In the genomic region with DNA sequence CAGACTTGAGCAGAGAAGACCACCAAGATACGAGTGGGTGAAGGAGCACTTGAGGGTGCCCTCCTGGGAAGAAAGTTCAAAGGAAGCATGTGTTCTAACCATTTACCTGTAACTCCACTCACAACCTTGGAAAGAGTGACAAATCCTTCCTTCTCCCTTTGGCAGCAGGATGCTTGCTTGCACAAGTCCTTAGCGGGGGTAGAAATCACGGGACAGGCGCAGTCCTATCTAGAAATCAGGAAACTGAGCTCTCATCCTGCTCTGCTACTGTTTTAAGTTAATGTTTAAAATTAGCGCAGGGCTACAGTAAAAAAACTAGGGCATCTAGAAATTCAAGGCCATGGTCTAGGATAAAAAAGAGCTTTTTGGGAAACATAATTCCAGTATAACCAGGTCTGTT, we compare ENCODE assay signal across 21 cellular contexts.
DNase-seq lines count a peak whose midpoint lies in the region; ATAC-seq, FAIRE-seq and TF ChIP-seq lines count a peak whose summit lies in the region.
"Had no signal": no experiment of that assay in that cellular context is flagged by ENCODE, and none has a peak within 500 bp of the region (broad histone marks: within the 10 kb centered on the region; RNA-seq: fewer than 3 reads in every experiment).

No MANE protein-coding gene starts in this region.

- no peak overlapping the region for H3K27ac ChIP-seq in right lobe of liver
- H3K27ac ChIP-seq in HepG2 (ENCODE audit: extremely low read length, insufficient read depth, low read length) = no peak overlapping the region
- no peak overlapping the region for H3K27ac ChIP-seq in H1 (ENCODE audit: low read depth, low read length)
- no peak overlapping the region for H3K27ac ChIP-seq in trophoblast cell (ENCODE audit: low read depth, low read length)
- H3K27ac ChIP-seq: C4-2B, GM23248 had no signal

- 34% methylated on average over 5 of the region's 5 CpGs for WGBS in right lobe of liver (ENCODE audit: insufficient coverage, low coverage, low lambda C conversion rate, missing lambda C conversion rate)
- 2% methylated on average over 5 of the region's 5 CpGs for WGBS in HepG2 (ENCODE audit: low lambda C conversion rate)
- 89% methylated on average over 5 of the region's 5 CpGs; no CpG with 5 or more reads in 1 of the 2 experiments for WGBS in H1 (ENCODE audit: extremely low coverage in 1 of 2, insufficient coverage in 1 of 2, insufficient read length in 1 of 2, insufficient replicate concordance in 2 of 2, low coverage in 1 of 2, low lambda C conversion rate in 2 of 2, missing lambda C conversion rate in 1 of 2), 2 experiments
- WGBS in trophoblast cell (ENCODE audit: extremely low coverage, insufficient coverage, insufficient read length) = no CpG with 5 or more reads among the region's 5 CpGs

- in situ Hi-C loops in HepG2 (cut with HindIII; ENCODE audit: extremely low pct_ligation_motif_present, low pct_unique_long_range_greater_than_20kb) = no loop called here

- H3K79me2 ChIP-seq in HepG2 (ENCODE audit: insufficient read depth, low read length) (no peaks in the 10 kb centered on the region), H1 (ENCODE audit: control insufficient read depth in 1 of 2, insufficient read depth in 2 of 2, low read length in 2 of 2) (no peaks in the 10 kb centered on the region), trophoblast cell (ENCODE audit: control insufficient read depth, insufficient read depth, low read length, poor library complexity) (no peaks in the 10 kb centered on the region)

- H4K20me1 ChIP-seq in HepG2 (ENCODE audit: insufficient read depth, low read length) (no peaks in the 10 kb centered on the region), H1 (replicated peaks in 1 of 2; ENCODE audit: control insufficient read depth in 1 of 2, insufficient read depth in 2 of 2, low read length in 2 of 2) (no peaks in the 10 kb centered on the region)

- H3K4me3 ChIP-seq in right lobe of liver = no peak overlapping the region
- H3K4me3 ChIP-seq in HepG2 (replicated peaks in 1 of 3; ENCODE audit: insufficient read depth in 1 of 3, low read depth in 2 of 3, low read length in 3 of 3) = no peak overlapping the region
- H3K4me3 ChIP-seq in H1 (ENCODE audit: extremely low read depth in 1 of 4, insufficient read depth in 2 of 4, low read depth in 3 of 4, low read length in 4 of 4) = no peak overlapping the region
- peak overlapping the region; percentile 37 for H3K4me3 ChIP-seq in trophoblast cell (ENCODE audit: low read depth, low read length)
- H3K4me3 ChIP-seq: GM23248 had no signal

- no peak overlapping the region for H2BK20ac ChIP-seq in H1 (ENCODE audit: low read length)

- no peak overlapping the region for H3K56ac ChIP-seq in H1 (replicated peaks; ENCODE audit: insufficient read length, low read depth, low read length)

- TF ChIP-seq CTCF in right lobe of liver (IDR thresholded peaks at IDR 0.05) (no peak), HepG2 (CRISPR knock-in tag; IDR thresholded peaks at IDR 0.05) (no peak), H1 (IDR thresholded peaks at IDR 0.05; ENCODE audit: control extremely low read depth in 1 of 3, insufficient read depth in 1 of 3, low read depth in 1 of 3, low read length in 3 of 3) (no peak)

- DNase-seq in right lobe of liver (no peak), HepG2 (ENCODE audit: low spot score) (no peak), H1 (ENCODE audit: low read depth in 1 of 2, low spot score in 2 of 2) (no peak), trophoblast cell (no peak), NCI-H2196 treated with DMSO at 0.1 percent for 48 hours (lab: John Stamatoyannopoulos, UW; ENCODE audit: unreplicated experiment) (no peak)
- DNase-seq: ACHN; BE2C; CD4-positive, alpha-beta T cell; DMS153; DMS79; GDM1; GM23248; H7; HFFc6 had no signal

- H2BK12ac ChIP-seq in H1 (ENCODE audit: low read depth, low read length) (no peak overlapping the region), trophoblast cell (ENCODE audit: low read length) (no peak overlapping the region)

- H3K4me1 ChIP-seq in right lobe of liver = no peaks in the 10 kb centered on the region
- peaks cover 19% of the 10 kb centered on the region for H3K4me1 ChIP-seq in HepG2 (ENCODE audit: insufficient read depth, low read length)
- H3K4me1 ChIP-seq in H1 (replicated peaks in 1 of 4; ENCODE audit: control insufficient read depth in 3 of 4, insufficient read depth in 4 of 4, low read length in 3 of 4) = peaks cover 0 to 2% (median 0%) of the 10 kb centered on the region in 4 experiments; a peak in 1 of 7 replicates
- peaks cover 0 to 5% of the 10 kb centered on the region in 2 experiments for H3K4me1 ChIP-seq in trophoblast cell (ENCODE audit: control insufficient read depth in 1 of 2, insufficient read depth in 2 of 2, low read length in 2 of 2)
- H3K4me1 ChIP-seq: BE2C had no signal

- no peak overlapping the region for H2AK5ac ChIP-seq in H1 (ENCODE audit: low read depth, low read length)
- no peak overlapping the region for H2AK5ac ChIP-seq in trophoblast cell (ENCODE audit: low read length)

- H2BK15ac ChIP-seq in H1 (ENCODE audit: low read length) = no peak overlapping the region

- H3K14ac ChIP-seq in H1 (ENCODE audit: insufficient read length) = no peak overlapping the region
- no peak overlapping the region for H3K14ac ChIP-seq in trophoblast cell (ENCODE audit: low read length)

- no peak overlapping the region for H4K12ac ChIP-seq in trophoblast cell (ENCODE audit: low read depth, low read length)

- H3K27me3 ChIP-seq in right lobe of liver (no peaks in the 10 kb centered on the region), HepG2 (ENCODE audit: control insufficient read depth in 1 of 2, insufficient read depth in 2 of 2, low read length in 2 of 2) (peaks cover 1 to 7% of the 10 kb centered on the region in 2 experiments; a peak in 1 of 5 replicates), H1 (replicated peaks in 1 of 4; ENCODE audit: control insufficient read depth in 3 of 4, extremely low read depth in 1 of 4, insufficient read depth in 3 of 4, low read length in 3 of 4) (no peaks in the 10 kb centered on the region), trophoblast cell (ENCODE audit: insufficient read depth, low read length) (no peaks in the 10 kb centered on the region)
- H3K27me3 ChIP-seq: BE2C had no signal

- H3K23me2 ChIP-seq in H1 (ENCODE audit: low read depth, low read length) = no peaks in the 10 kb centered on the region

- H3K23ac ChIP-seq in H1 (ENCODE audit: insufficient read length) = no peak overlapping the region
- H3K23ac ChIP-seq in trophoblast cell (ENCODE audit: low read length) = no peak overlapping the region

- no peak for TF ChIP-seq RAD21 in HepG2 (CRISPR knock-in tag; IDR thresholded peaks at IDR 0.05)
- no peak for TF ChIP-seq RAD21 in H1 (IDR thresholded peaks at IDR 0.05 in 1 of 2, conservative IDR thresholded peaks at IDR 0.05 in 1 of 2; ENCODE audit: low read depth in 2 of 2, low read length in 2 of 2)

- TF ChIP-seq EP300 in HepG2 (IDR thresholded peaks at IDR 0.05; ENCODE audit: low read depth in 2 of 2, low read length in 2 of 2) = no peak
- no peak for TF ChIP-seq EP300 in HepG2 (CRISPR knock-in tag; IDR thresholded peaks at IDR 0.05; ENCODE audit: borderline replicate concordance)
- TF ChIP-seq EP300 in H1 (IDR thresholded peaks at IDR 0.05; ENCODE audit: borderline replicate concordance in 1 of 2, low read depth in 2 of 2, low read length in 2 of 2) = no peak

- H2AFZ ChIP-seq in HepG2 (ENCODE audit: low read length) = no peak overlapping the region
- H2AFZ ChIP-seq in H1 (ENCODE audit: low read length) = 0 out of 2 replicates have a peak overlapping the region, but pooled peaks have one; percentile 50
- H2AFZ ChIP-seq in trophoblast cell (ENCODE audit: insufficient read depth, low read length, poor library complexity) = no peak overlapping the region
- H2AFZ ChIP-seq: GM23248 had no signal

- H3K9me3 ChIP-seq in right lobe of liver = no peaks in the 10 kb centered on the region
- no peaks in the 10 kb centered on the region for H3K9me3 ChIP-seq in HepG2 (ENCODE audit: low read length)
- no peaks in the 10 kb centered on the region for H3K9me3 ChIP-seq in H1 (ENCODE audit: insufficient read depth in 2 of 2, low read depth in 1 of 2, low read length in 1 of 2)
- H3K9me3 ChIP-seq in trophoblast cell (ENCODE audit: insufficient read depth, low read depth, low read length) = no peaks in the 10 kb centered on the region
- H3K9me3 ChIP-seq: BE2C had no signal

- POLR2A ChIA-PET in HepG2 (lab: Yijun Ruan, JAX) = no interaction called here
- POLR2A ChIA-PET in H1 (lab: Charles Lee; ENCODE audit: partially characterized antibody) = interaction anchor here (1.4 kb wide), 1 partner anchor 12 kb away, joined by 3 read pairs; no protein-coding TSS in a partner anchor

- no TSS peak for BruUV-seq in HepG2 (replicated peaks; lab: Mats Ljungman, UMichigan)

- H3K4me2 ChIP-seq in HepG2 (ENCODE audit: low read depth, low read length) = no peak overlapping the region
- H3K4me2 ChIP-seq in H1 (ENCODE audit: insufficient read depth in 1 of 2, low read depth in 2 of 2, low read length in 2 of 2) = no peak overlapping the region
- no peak overlapping the region for H3K4me2 ChIP-seq in trophoblast cell (ENCODE audit: low read length)

- H4K8ac ChIP-seq in H1 (ENCODE audit: extremely low read depth, insufficient read depth, low read length) (no peak overlapping the region), trophoblast cell (ENCODE audit: low read depth, low read length) (no peak overlapping the region)

- no peaks in the 10 kb centered on the region for H3K79me1 ChIP-seq in H1 (ENCODE audit: low read depth, low read length)
- no peaks in the 10 kb centered on the region for H3K79me1 ChIP-seq in trophoblast cell (ENCODE audit: low read length)

- CTCF ChIA-PET in HepG2 (lab: Yijun Ruan, JAX; ENCODE audit: low intra/inter-chr PET ratio, low total read pairs) = no interaction called here
- CTCF ChIA-PET in H1 (lab: Charles Lee; ENCODE audit: partially characterized antibody) = interaction anchor here (1.7 to 2.0 kb wide), 2 partner anchors 14 to 101 kb away, joined by 5 to 11 read pairs; a partner anchor contains a TSS

- ATAC-seq in right lobe of liver (peak; percentile 34 to 45 (median 38)), HepG2 (no peak), esophagus mucosa (no peak)
- ATAC-seq: HCT116 had no signal

- H3K9ac ChIP-seq in HepG2 (ENCODE audit: insufficient read depth, low read depth, low read length) (no peak overlapping the region), H1 (replicated peaks in 1 of 4; ENCODE audit: extremely low read depth in 1 of 4, low read depth in 3 of 4, low read length in 3 of 4) (no peak overlapping the region), trophoblast cell (ENCODE audit: low read length) (no peak overlapping the region)
- H3K9ac ChIP-seq: GM23248 had no signal

- H2BK5ac ChIP-seq in H1 (ENCODE audit: low read depth, low read length) (no peak overlapping the region), trophoblast cell (ENCODE audit: low read depth, low read length, poor library complexity) (no peak overlapping the region)

- no peak overlapping the region for H3K4ac ChIP-seq in H1 (replicated peaks; ENCODE audit: insufficient read length, low read depth, low read length)
- H3K4ac ChIP-seq in trophoblast cell (ENCODE audit: low read depth, low read length) = no peak overlapping the region

- H4K5ac ChIP-seq in H1 (ENCODE audit: insufficient read length, low read depth, low read length) = no peak overlapping the region

- FAIRE-seq in HepG2 (lab: Jason Lieb, UNC) (no peak), H1 (lab: Jason Lieb, UNC) (no peak)
- FAIRE-seq: A204.1, GM12892, GM18507, HTR-8/SVneo had no signal

- H3K18ac ChIP-seq in H1 (ENCODE audit: extremely low read depth, low read length) (no peak overlapping the region), trophoblast cell (ENCODE audit: low read length) (no peak overlapping the region)

- no peak overlapping the region for H4K91ac ChIP-seq in H1 (replicated peaks; ENCODE audit: insufficient read length, low read length)
- H4K91ac ChIP-seq in trophoblast cell (ENCODE audit: low read depth, low read length) = no peak overlapping the region

- no peak overlapping the region for H2BK120ac ChIP-seq in H1 (replicated peaks; ENCODE audit: low read depth, low read length)
- H2BK120ac ChIP-seq in trophoblast cell (ENCODE audit: insufficient read depth, low read length, poor library complexity) = no peak overlapping the region

- H3K36me3 ChIP-seq in right lobe of liver (no peaks in the 10 kb centered on the region), HepG2 (replicated peaks in 1 of 2; ENCODE audit: control insufficient read depth in 1 of 2, insufficient read depth in 2 of 2, low read length in 2 of 2) (no peaks in the 10 kb centered on the region), H1 (ENCODE audit: control insufficient read depth in 2 of 4, insufficient read depth in 4 of 4, low read length in 3 of 4) (no peaks in the 10 kb centered on the region), trophoblast cell (ENCODE audit: control insufficient read depth in 1 of 2, insufficient read depth in 2 of 2, low read length in 2 of 2) (no peaks in the 10 kb centered on the region)
- H3K36me3 ChIP-seq: BE2C had no signal

- TF ChIP-seq POLR2A in right lobe of liver (IDR thresholded peaks at IDR 0.05) (no peak), HepG2 (IDR thresholded peaks at IDR 0.05; ENCODE audit: insufficient read depth in 1 of 2, low read depth in 2 of 2, low read length in 2 of 2) (no peak), H1 (IDR thresholded peaks at IDR 0.05; ENCODE audit: control extremely low read depth in 1 of 2, low read depth in 2 of 2, low read length in 2 of 2) (no peak)

- intact Hi-C loops in right lobe of liver (cut with DNase I) = no loop called here
- intact Hi-C loops in HepG2 (cut with micrococcal nuclease; ENCODE audit: unreplicated experiment) = no loop called here

Comparison
In these comparisons a context has a peak if more than half of its experiments do, and no peak if none do; other contexts are left out.
1. ATAC-seq: peak in right lobe of liver (4 of 4); none in HepG2 (single experiment) and esophagus mucosa (single experiment).